Comparison of ENCODE assay signal across 15 cellular contexts in genomic region chr7:121023189-121023588, GRCh38. TPM values are rescaled to one million over a fixed set of nuclear protein-coding genes. Genes with fewer than 3 reads are reported as not detected.
DNase-seq lines count a peak whose midpoint lies in the region; ATAC-seq and TF ChIP-seq lines count a peak whose summit lies in the region.
"Had no signal": no experiment of that assay in that cellular context is flagged by ENCODE, and none has a peak within 500 bp of the region (broad histone marks: within the 10 kb centered on the region; RNA-seq: fewer than 3 reads in every experiment).

No MANE protein-coding gene starts in this region.

- H3K4me3 ChIP-seq in ascending aorta (peak overlapping the region in 1 of 2 donors; percentile 14), left lung (no peak overlapping the region), gastrocnemius medialis (peak overlapping the region in 1 of 4 donors; percentile 7)
- H3K4me3 ChIP-seq: PC-9, testis had no signal

- TF ChIP-seq CTCF in CD14-positive monocyte (IDR thresholded peaks at IDR 0.05) (no peak), ascending aorta (IDR thresholded peaks at IDR 0.05) (no peak), left lung (IDR thresholded peaks at IDR 0.05) (no peak), gastrocnemius medialis (IDR thresholded peaks at IDR 0.05 in 4 of 5, conservative IDR thresholded peaks at IDR 0.05 in 1 of 5) (no peak)

- in situ Hi-C loops in gastrocnemius medialis (cut with MboI; ENCODE audit: low sequenced_read_pairs in 4 of 4): no loop called here

- ATAC-seq in left lung (peak; percentile 33), gastrocnemius medialis (no peak)

- H3K27me3 ChIP-seq in ascending aorta (no peaks in the 10 kb centered on the region), left lung (no peaks in the 10 kb centered on the region), gastrocnemius medialis (no peaks in the 10 kb centered on the region)
- H3K27me3 ChIP-seq: testis had no signal

- H3K4me3 Mint-ChIP-seq in CD14-positive monocyte (no peak overlapping the region), immature natural killer cell (no peak overlapping the region)

- H3K36me3 Mint-ChIP-seq in CD14-positive monocyte: peaks cover 0 to 3% of the 10 kb centered on the region in 2 donors
- no peaks in the 10 kb centered on the region for H3K36me3 Mint-ChIP-seq in immature natural killer cell

- H3K9me3 ChIP-seq in ascending aorta (peaks cover 0 to 6% of the 10 kb centered on the region in 2 donors), left lung (no peaks in the 10 kb centered on the region), gastrocnemius medialis (no peaks in the 10 kb centered on the region)
- H3K9me3 ChIP-seq: testis had no signal

- H3K27ac Mint-ChIP-seq in CD14-positive monocyte (peak overlapping the region; percentile 31 to 86 (median 79)), immature natural killer cell (no peak overlapping the region)

- TF ChIP-seq POLR2A in gastrocnemius medialis (IDR thresholded peaks at IDR 0.05) (no peak), erythroblast (IDR thresholded peaks at IDR 0.05; ENCODE audit: low read length) (no peak)

- H3K9me3 Mint-ChIP-seq in CD14-positive monocyte: no peaks in the 10 kb centered on the region
- no peaks in the 10 kb centered on the region for H3K9me3 Mint-ChIP-seq in immature natural killer cell

- H3K4me1 Mint-ChIP-seq in CD14-positive monocyte (peaks cover 70% of the 10 kb centered on the region), immature natural killer cell (no peaks in the 10 kb centered on the region)

- H3K27ac ChIP-seq in ascending aorta (peak overlapping the region; percentile 74 to 77), left lung (peak overlapping the region; percentile 16 to 40), gastrocnemius medialis (peak overlapping the region; percentile 54 to 98 (median 94))
- H3K27ac ChIP-seq: epithelial cell of prostate, PC-9 had no signal

- H3K36me3 ChIP-seq in ascending aorta (no peaks in the 10 kb centered on the region), left lung (no peaks in the 10 kb centered on the region), gastrocnemius medialis (no peaks in the 10 kb centered on the region)

- intact Hi-C loops in CD14-positive monocyte (cut with micrococcal nuclease) (loop anchor here in 1 of 2 donors (2.0 kb wide), 1 partner anchor 34 kb away; the partner anchor contains the start of gene CPED1), ascending aorta (cut with DNase I) (no loop called here), left lung (cut with DNase I) (no loop called here), gastrocnemius medialis (cut with DNase I; ENCODE audit: low total_unique reads) (no loop called here)

- H3K27me3 Mint-ChIP-seq in CD14-positive monocyte (ENCODE audit: low read depth in 3 of 3) (peaks cover 0 to 4% (median 0%) of the 10 kb centered on the region in 3 donors), immature natural killer cell (ENCODE audit: low read depth in 3 of 3) (peaks cover 0 to 2% (median 0%) of the 10 kb centered on the region in 3 donors)

- DNase-seq in CD14-positive monocyte (ENCODE audit: low spot score) (no peak), ascending aorta (ENCODE audit: low spot score in 2 of 2) (no peak), left lung (no peak), gastrocnemius medialis (no peak), immature natural killer cell (no peak), NCI-H1105 treated with DMSO at 0.1 percent for 48 hours (lab: John Stamatoyannopoulos, UW) (no peak), erythroblast (lab: John Stamatoyannopoulos, UW) (no peak), AG20443 (ENCODE audit: low spot score) (no peak)
- DNase-seq: amygdala; NCI-H1694 treated with DMSO at 0.1 percent for 48 hours; NCI-H510A; PC-9; stimulated activated CD4-positive, alpha-beta T cell treated with anti-CD3 and anti-CD28 coated beads, Interleukin-1b, Interleukin-23, amount 100 ng/mL, for 48 hours; testis had no signal

- peaks cover 3 to 51% of the 10 kb centered on the region in 2 donors for H3K4me1 ChIP-seq in ascending aorta
- peaks cover 0 to 46% of the 10 kb centered on the region in 2 donors for H3K4me1 ChIP-seq in left lung
- H3K4me1 ChIP-seq in gastrocnemius medialis: peaks cover 71 to 76% of the 10 kb centered on the region in 2 donors

RNA-seq across cellular contexts. Expression of gene CPED1, which starts 34.7 kb away (rescaled TPM):
- polyA plus RNA-seq in CD14-positive monocyte: 10 to 100 TPM; 20.4 to 30.0 TPM
- total RNA-seq in ascending aorta: 69.5 TPM
- total RNA-seq in left lung: 10 to 100 TPM in 1 of 2 donors, 1 to 10 TPM in 1; 8.8 to 14.1 TPM
- 10 to 100 TPM in 3 of 4 donors, 1 to 10 TPM in 1; 4.8 to 35.5 (median 34.1) TPM for total RNA-seq in gastrocnemius medialis
- 1 to 10 TPM in 2 of 3 donors, not detected in 1; 1.3 to 2.2 TPM for polyA plus RNA-seq in immature natural killer cell

Comparison
In these comparisons a context has a peak if more than half of its experiments do, and no peak if none do; other contexts are left out.
1. H3K27ac Mint-ChIP-seq: peak in CD14-positive monocyte (7 of 7); none in immature natural killer cell (0 of 6).
2. H3K27ac ChIP-seq: peak in every context shown above with its lines; median percentile 94 in gastrocnemius medialis; 76 in ascending aorta; 28 in left lung.